ENCODE assay signal across 13 cellular contexts in the genomic region with DNA sequence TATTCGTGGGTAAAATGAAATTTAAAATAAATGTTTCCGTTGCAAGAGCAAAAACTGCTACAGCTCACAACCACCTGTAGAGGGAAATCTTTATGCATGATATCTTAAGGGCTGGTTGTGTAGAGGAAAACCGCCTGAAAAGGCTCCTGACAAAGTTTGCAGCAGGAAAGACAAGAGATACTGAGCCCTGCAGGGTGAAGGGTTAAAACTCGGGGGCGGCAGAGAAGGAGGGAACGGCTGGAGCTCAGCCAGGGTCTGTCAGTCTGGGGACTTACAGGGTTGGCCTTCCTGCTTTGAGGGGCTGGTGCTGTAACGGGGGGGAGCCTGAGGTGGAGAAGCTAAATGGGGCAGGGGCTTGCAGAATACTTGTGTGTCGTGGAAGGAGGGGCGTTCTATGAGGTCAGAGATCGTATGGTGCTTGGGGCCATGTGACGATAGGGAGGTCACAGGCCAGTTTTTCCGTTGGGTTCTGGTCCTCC.
DNase-seq lines count a peak whose midpoint lies in the region; ATAC-seq and TF ChIP-seq lines count a peak whose summit lies in the region.
"Had no signal": no experiment of that assay in that cellular context is flagged by ENCODE, and none has a peak within 500 bp of the region (broad histone marks: within the 10 kb centered on the region; RNA-seq: fewer than 3 reads in every experiment).

No MANE protein-coding gene starts in this region.

- TF ChIP-seq EP300 in ovary (IDR thresholded peaks at IDR 0.05) = no peak

- no peaks in the 10 kb centered on the region for H3K79me2 ChIP-seq in PC-9 (ENCODE audit: low read depth)

- no peak overlapping the region for H2AFZ ChIP-seq in PC-9

- CTCF ChIA-PET in PC-9 (lab: Charles Lee) = interaction anchor here (0.9 kb wide), 1 partner anchor 294 kb away, joined by 4 read pairs; no protein-coding TSS in a partner anchor

- H3K9me2 ChIP-seq in PC-9 (ENCODE audit: insufficient read depth) = no peaks in the 10 kb centered on the region

- no peaks in the 10 kb centered on the region for H3K9me3 ChIP-seq in PC-9 (ENCODE audit: insufficient read depth, low read depth)
- H3K9me3 ChIP-seq in ovary = no peaks in the 10 kb centered on the region
- no peaks in the 10 kb centered on the region for H3K9me3 ChIP-seq in lower lobe of right lung
- H3K9me3 ChIP-seq: MG63 had no signal

- intact Hi-C loops in PC-9 (cut with micrococcal nuclease; ENCODE audit: unreplicated experiment) (no loop called here), ovary (cut with DNase I) (no loop called here), lower lobe of right lung (cut with DNase I) (no loop called here)

- no peak overlapping the region for H3K4me2 ChIP-seq in PC-9

- TF ChIP-seq CTCF in PC-9 (conservative IDR thresholded peaks at IDR 0.05) (peak; percentile 52), epithelial cell of proximal tubule (conservative IDR thresholded peaks at IDR 0.05; ENCODE audit: low read depth, low read length) (peak; percentile 27), ovary (IDR thresholded peaks at IDR 0.05) (peak in 2 of 3 donors; percentile 44 to 65), lower lobe of right lung (IDR thresholded peaks at IDR 0.05) (no peak)

- no peak for ATAC-seq in lower lobe of right lung

- H3K4me3 ChIP-seq in H7 (ENCODE audit: insufficient read depth, low read depth, low read length) = peak overlapping the region; percentile 27
- H3K4me3 ChIP-seq in PC-9 = no peak overlapping the region
- H3K4me3 ChIP-seq in epithelial cell of proximal tubule (ENCODE audit: low read depth, low read length) = no peak overlapping the region
- H3K4me3 ChIP-seq in ovary = no peak overlapping the region
- H3K4me3 ChIP-seq in lower lobe of right lung = no peak overlapping the region
- H3K4me3 ChIP-seq: MG63 had no signal

- no peaks in the 10 kb centered on the region for H3F3A ChIP-seq in PC-9 (ENCODE audit: insufficient read depth, low read depth)

- H3K36me3 ChIP-seq in H7 (replicated peaks; ENCODE audit: control insufficient read depth, insufficient read depth, low read length) (no peaks in the 10 kb centered on the region), PC-9 (ENCODE audit: low read depth) (no peaks in the 10 kb centered on the region), ovary (no peaks in the 10 kb centered on the region), lower lobe of right lung (no peaks in the 10 kb centered on the region)
- H3K36me3 ChIP-seq: MG63 had no signal

- H3K27me3 ChIP-seq in H7 (ENCODE audit: control insufficient read depth, insufficient read depth, low read length) = peaks cover 36% of the 10 kb centered on the region
- peaks cover 97% of the 10 kb centered on the region for H3K27me3 ChIP-seq in PC-9 (ENCODE audit: insufficient read depth, low read depth)
- no peaks in the 10 kb centered on the region for H3K27me3 ChIP-seq in ovary
- H3K27me3 ChIP-seq in lower lobe of right lung (ENCODE audit: low read depth) = peaks cover 67% of the 10 kb centered on the region

- no peaks in the 10 kb centered on the region for H4K20me1 ChIP-seq in PC-9 (ENCODE audit: insufficient read depth)

- TF ChIP-seq POLR2A in ovary (IDR thresholded peaks at IDR 0.05) = no peak

- no peak overlapping the region for H3K27ac ChIP-seq in PC-9
- peak overlapping the region; percentile 33 to 83 for H3K27ac ChIP-seq in ovary
- H3K27ac ChIP-seq in lower lobe of right lung = no peak overlapping the region

- POLR2A ChIA-PET in PC-9 (lab: Charles Lee; ENCODE audit: unreplicated experiment) = no interaction called here

- 1 to 2% (median 2%) methylated on average over 12 of the region's 12 CpGs for WGBS in ovary, 3 donors

- no TSS peak for BruUV-seq in PC-9 (replicated peaks; lab: Mats Ljungman, UMichigan)

- no peak for DNase-seq in H7
- DNase-seq in PC-9 = no peak
- no peak for DNase-seq in epithelial cell of proximal tubule (ENCODE audit: low read depth)
- peak in 4 of 5 donors; percentile 44 to 58 (median 54) for DNase-seq in ovary
- no peak for DNase-seq in LoVo (ENCODE audit: low spot score)
- DNase-seq in cerebellar nuclear complex (lab: John Stamatoyannopoulos, UW) = no peak
- no peak for DNase-seq in activated CD4-positive, alpha-beta T cell treated with anti-CD3 and anti-CD28 coated beads for 1 hour
- DNase-seq in lower lobe of right lung = no peak
- DNase-seq: activated CD4-positive, alpha-beta T cell treated with anti-CD3 and anti-CD28 coated beads for 4 hours; activated naive CD4-positive, alpha-beta T cell treated with Interleukin-2 at 50 U/mL for 16 hours; GDM1; MG63; NK-92 treated with Interleukin-12 subunit alpha and Interleukin-12 subunit beta, amount 100 ng/mL, for 24 hours had no signal

- no peaks in the 10 kb centered on the region for H3K4me1 ChIP-seq in PC-9 (replicated peaks; ENCODE audit: insufficient read depth)
- peaks cover 12% of the 10 kb centered on the region for H3K4me1 ChIP-seq in ovary (ENCODE audit: insufficient read depth)
- peaks cover 6% of the 10 kb centered on the region for H3K4me1 ChIP-seq in lower lobe of right lung

Comparison
In these comparisons a context has a peak if more than half of its experiments do, and no peak if none do; other contexts are left out.
1. DNase-seq: peak in ovary (4 of 5); none in H7 (single experiment), PC-9 (0 of 2), epithelial cell of proximal tubule (single experiment), LoVo (single experiment), cerebellar nuclear complex (0 of 2), activated CD4-positive, alpha-beta T cell treated with anti-CD3 and anti-CD28 coated beads for 1 hour (single experiment) and lower lobe of right lung (single experiment).
2. H3K27ac ChIP-seq: peak in ovary (2 of 2); none in PC-9 (single experiment) and lower lobe of right lung (single experiment).